In the genomic region with DNA sequence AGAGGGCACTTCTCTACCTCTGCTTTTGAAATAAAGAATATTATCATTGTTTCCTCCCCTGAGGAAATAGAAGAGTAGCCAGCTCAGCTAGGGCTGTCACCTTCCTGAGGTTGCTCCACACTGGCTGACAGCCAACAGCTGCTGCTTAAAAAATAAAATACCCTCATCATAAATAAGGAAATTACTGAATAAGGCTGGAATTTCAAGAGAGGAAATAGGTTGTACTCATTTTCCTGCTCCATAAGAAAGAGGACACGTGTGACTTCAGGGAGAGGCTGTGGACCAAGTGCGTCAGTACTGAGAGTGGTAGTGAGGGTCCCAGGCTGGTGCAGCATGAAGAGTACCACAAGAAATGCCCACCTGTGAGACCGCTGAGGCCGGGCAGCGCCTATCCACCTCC, we compare ENCODE assay signal across 19 cellular contexts. TPM values are rescaled to one million over a fixed set of nuclear protein-coding genes. Genes with fewer than 3 reads are reported as not detected.
A peak's percentile ranks its signal among the peaks of the same experiment; 100 is the strongest.
DNase-seq lines count a peak whose midpoint lies in the region; ATAC-seq and TF ChIP-seq lines count a peak whose summit lies in the region.
"Had no signal": no experiment of that assay in that cellular context is flagged by ENCODE, and none has a peak within 500 bp of the region (broad histone marks: within the 10 kb centered on the region; RNA-seq: fewer than 3 reads in every experiment).

No MANE protein-coding gene starts in this region.

- H3K36me3 ChIP-seq in lower lobe of right lung: no peaks in the 10 kb centered on the region
- no peaks in the 10 kb centered on the region for H3K36me3 ChIP-seq in upper lobe of right lung
- H3K36me3 ChIP-seq: vagina had no signal

- TF ChIP-seq CTCF in fibroblast of the aortic adventitia (IDR thresholded peaks at IDR 0.05; ENCODE audit: insufficient read depth, low read length): no peak
- TF ChIP-seq CTCF in lower lobe of right lung (IDR thresholded peaks at IDR 0.05): no peak
- TF ChIP-seq CTCF in upper lobe of right lung (IDR thresholded peaks at IDR 0.05): no peak
- TF ChIP-seq CTCF in GM10266 (IDR thresholded peaks at IDR 0.05; ENCODE audit: control insufficient read depth, insufficient read depth, low read depth, missing control alignments): no peak

- H3K9me3 ChIP-seq in lower lobe of right lung (no peaks in the 10 kb centered on the region), upper lobe of right lung (no peaks in the 10 kb centered on the region)
- H3K9me3 ChIP-seq: A549, vagina had no signal

- H3K4me3 ChIP-seq in fibroblast of the aortic adventitia (ENCODE audit: low read depth, low read length): no peak overlapping the region
- no peak overlapping the region for H3K4me3 ChIP-seq in lower lobe of right lung
- no peak overlapping the region for H3K4me3 ChIP-seq in upper lobe of right lung
- H3K4me3 ChIP-seq: A549, coronary artery, vagina had no signal

- intact Hi-C loops in Right ventricle myocardium inferior (cut with DNase I): no loop called here
- intact Hi-C loops in cardiac septum (cut with DNase I): no loop called here
- intact Hi-C loops in lower lobe of right lung (cut with DNase I): no loop called here
- intact Hi-C loops in upper lobe of right lung (cut with DNase I): no loop called here

- H3K4me1 ChIP-seq in lower lobe of right lung: peaks cover 11% of the 10 kb centered on the region
- H3K4me1 ChIP-seq in upper lobe of right lung: peaks cover 9% of the 10 kb centered on the region
- H3K4me1 ChIP-seq: A549, vagina had no signal

- DNase-seq in Right ventricle myocardium inferior (ENCODE audit: missing footprints) (no peak), cardiac septum (ENCODE audit: low spot score) (no peak), fibroblast of the aortic adventitia (ENCODE audit: low read depth) (peak; percentile 15), lower lobe of right lung (peak; percentile 43), upper lobe of right lung (no peak), GM10266 (ENCODE audit: extremely low spot score) (no peak), NCI-H2029 treated with DMSO at 0.1 percent for 48 hours (lab: John Stamatoyannopoulos, UW) (no peak)
- DNase-seq: activated B cell treated with CpG ODN at 0.5 μM for 24 hours; activated effector memory CD4-positive, alpha-beta T cell treated with anti-CD3 and anti-CD28 coated beads, Interleukin-2, amount 50 U/mL, for 16 hours; amygdala; erythroblast; GOT3; kidney glomerular epithelial cell; stimulated activated CD4-positive, alpha-beta T cell treated with anti-CD3 and anti-CD28 coated beads, Interleukin-15, amount 100 ng/mL, for 24 hours; stimulated activated naive CD8-positive, alpha-beta T cell treated with anti-CD3 and anti-CD28 coated beads, Interleukin-15, amount 100 ng/mL, for 72 hours had no signal

- H3K27me3 ChIP-seq in lower lobe of right lung (ENCODE audit: low read depth): no peaks in the 10 kb centered on the region
- H3K27me3 ChIP-seq in upper lobe of right lung: no peaks in the 10 kb centered on the region
- H3K27me3 ChIP-seq: vagina had no signal

- H3K27ac ChIP-seq in lower lobe of right lung: peak overlapping the region; percentile 66
- H3K27ac ChIP-seq in upper lobe of right lung: peak overlapping the region; percentile 67
- H3K27ac ChIP-seq: A549, vagina had no signal

- ATAC-seq in Right ventricle myocardium inferior (peak; percentile 34), lower lobe of right lung (peak in 1 of 2 donors; percentile 33), upper lobe of right lung (peak; percentile 52), HG03354 (IDR thresholded peaks at IDR 0.05; ENCODE audit: poor library complexity, severe bottlenecking, unreplicated experiment) (no peak)
- ATAC-seq: A549; stimulated activated naive CD8-positive, alpha-beta T cell treated with anti-CD3 and anti-CD28 coated beads, Interleukin-15, amount 100 ng/mL, for 72 hours had no signal

RNA-seq across cellular contexts. Expression of a gene that starts 8.1 kb away (rescaled TPM):
- total RNA-seq in Right ventricle myocardium inferior: 2.5 TPM
- 1.7 TPM for total RNA-seq in cardiac septum
- total RNA-seq in fibroblast of the aortic adventitia (ENCODE audit: low replicate concordance): not detected in 2 replicates
- 2.6 TPM for total RNA-seq in lower lobe of right lung
- 3.5 TPM for total RNA-seq in upper lobe of right lung
- total RNA-seq: activated B cell treated with CpG ODN at 0.5 μM for 24 hours had no signal

Comparison
In these comparisons a context has a peak if more than half of its experiments do, and no peak if none do; other contexts are left out.
1. DNase-seq: peak in fibroblast of the aortic adventitia (single experiment) and lower lobe of right lung (single experiment); none in Right ventricle myocardium inferior (single experiment), cardiac septum (single experiment), upper lobe of right lung (single experiment), GM10266 (single experiment) and NCI-H2029 treated with DMSO at 0.1 percent for 48 hours (single experiment).